ENCODE assay signal across 13 cellular contexts in genomic region chr2:27638023-27638637, GRCh38. TPM values are rescaled to one million over a fixed set of nuclear protein-coding genes. Genes with fewer than 3 reads are reported as not detected.
A peak's percentile ranks its signal among the peaks of the same experiment; 100 is the strongest.
DNase-seq lines count a peak whose midpoint lies in the region; ATAC-seq, FAIRE-seq and TF ChIP-seq lines count a peak whose summit lies in the region.
"Had no signal": no experiment of that assay in that cellular context is flagged by ENCODE, and none has a peak within 500 bp of the region (broad histone marks: within the 10 kb centered on the region; RNA-seq: fewer than 3 reads in every experiment).

No MANE protein-coding gene starts in this region.

- POLR2A ChIA-PET in activated CD4-positive, alpha-beta T cell treated with anti-CD3 and anti-CD28 coated beads, Interleukin-2, amount 10 ng/mL, durations not matched to agents 7 days and 5 days (lab: Charles Lee): interaction anchor here (0.6 kb wide), 1 partner anchor 9 kb away, joined by 3 read pairs; the partner anchor contains the start of genes CCDC121 and GPN1

- H3K9me3 Mint-ChIP-seq in activated CD4-positive, alpha-beta T cell treated with anti-CD3 and anti-CD28 coated beads, Interleukin-2, amount 10 ng/mL, durations not matched to agents 7 days and 5 days: no peaks in the 10 kb centered on the region
- no peaks in the 10 kb centered on the region for H3K9me3 Mint-ChIP-seq in effector memory CD8-positive, alpha-beta T cell

- peaks cover 27% of the 10 kb centered on the region for H3K4me1 Mint-ChIP-seq in activated CD4-positive, alpha-beta T cell treated with anti-CD3 and anti-CD28 coated beads, Interleukin-2, amount 10 ng/mL, durations not matched to agents 7 days and 5 days
- peaks cover 14% of the 10 kb centered on the region in 2 donors for H3K4me1 Mint-ChIP-seq in effector memory CD8-positive, alpha-beta T cell (ENCODE audit: low read depth in 2 of 2)

- H3K4me3 Mint-ChIP-seq in activated CD4-positive, alpha-beta T cell treated with anti-CD3 and anti-CD28 coated beads, Interleukin-2, amount 10 ng/mL, durations not matched to agents 7 days and 5 days: no peak overlapping the region
- H3K4me3 Mint-ChIP-seq in effector memory CD8-positive, alpha-beta T cell: peak overlapping the region; percentile 8 to 53

- FAIRE-seq in small intestine (lab: Jason Lieb, UNC) (no peak), GM12892 (lab: Jason Lieb, UNC) (no peak)
- FAIRE-seq: A549, endometrium had no signal

- peaks cover 58% of the 10 kb centered on the region for H3K36me3 Mint-ChIP-seq in activated CD4-positive, alpha-beta T cell treated with anti-CD3 and anti-CD28 coated beads, Interleukin-2, amount 10 ng/mL, durations not matched to agents 7 days and 5 days (ENCODE audit: low read depth)
- peaks cover 68% of the 10 kb centered on the region for H3K36me3 Mint-ChIP-seq in effector memory CD8-positive, alpha-beta T cell (ENCODE audit: insufficient read depth)

- H3K27me3 ChIP-seq in small intestine (ENCODE audit: control insufficient read depth in 2 of 2, insufficient read depth in 2 of 2, low read length in 2 of 2): no peaks in the 10 kb centered on the region

- H3K36me3 ChIP-seq in small intestine (ENCODE audit: control insufficient read depth in 2 of 2, insufficient read depth in 2 of 2, low read length in 2 of 2): peaks cover 27 to 33% of the 10 kb centered on the region in 2 donors

- TF ChIP-seq POLR2A in GM12892 (IDR thresholded peaks at IDR 0.05; ENCODE audit: low read depth, low read length): no peak

- H3K9me3 ChIP-seq in small intestine (ENCODE audit: control insufficient read depth, low read depth): no peaks in the 10 kb centered on the region
- H3K9me3 ChIP-seq: A549 had no signal

- WGBS in small intestine, 3 donors: 79 to 89% (median 84%) methylated on average over 3 of the region's 3 CpGs

- H3K27me3 Mint-ChIP-seq in activated CD4-positive, alpha-beta T cell treated with anti-CD3 and anti-CD28 coated beads, Interleukin-2, amount 10 ng/mL, durations not matched to agents 7 days and 5 days: no peaks in the 10 kb centered on the region
- no peaks in the 10 kb centered on the region for H3K27me3 Mint-ChIP-seq in effector memory CD8-positive, alpha-beta T cell

- H3K4me1 ChIP-seq in small intestine (ENCODE audit: control insufficient read depth in 2 of 2, insufficient read depth in 1 of 2, low read depth in 1 of 2, low read length in 1 of 2): no peaks in the 10 kb centered on the region
- H3K4me1 ChIP-seq: A549 had no signal

- no peak overlapping the region for H3K4me3 ChIP-seq in small intestine (ENCODE audit: low read depth in 1 of 2, low read length in 2 of 2)
- H3K4me3 ChIP-seq: A549, skin epidermis had no signal

- DNase-seq in activated CD4-positive, alpha-beta T cell treated with anti-CD3 and anti-CD28 coated beads, Interleukin-2, amount 10 ng/mL, durations not matched to agents 7 days and 5 days: no peak
- DNase-seq in activated CD4-positive, alpha-beta T cell treated with anti-CD3 and anti-CD28 coated beads, Interleukin-2, amount 50 U/mL, for 1 hour: no peak
- no peak for DNase-seq in effector memory CD8-positive, alpha-beta T cell
- peak; percentile 2 for DNase-seq in small intestine
- no peak for DNase-seq in GM12892 (ENCODE audit: insufficient read length)
- DNase-seq: KBM-7 had no signal

- H3K27ac Mint-ChIP-seq in activated CD4-positive, alpha-beta T cell treated with anti-CD3 and anti-CD28 coated beads, Interleukin-2, amount 10 ng/mL, durations not matched to agents 7 days and 5 days: peak overlapping the region; percentile 75
- peak overlapping the region; percentile 77 to 84 for H3K27ac Mint-ChIP-seq in effector memory CD8-positive, alpha-beta T cell

- no peak overlapping the region for H3K27ac ChIP-seq in small intestine (ENCODE audit: low read depth in 1 of 2, low read length in 1 of 2)
- H3K27ac ChIP-seq: A549, skin epidermis had no signal

- CTCF ChIA-PET in activated CD4-positive, alpha-beta T cell treated with anti-CD3 and anti-CD28 coated beads, Interleukin-2, amount 10 ng/mL, durations not matched to agents 7 days and 5 days (lab: Charles Lee): interaction anchor here (0.9 to 2.4 kb wide), 2 partner anchors 10 kb away, joined by 4 to 6 read pairs; partner anchors contain the start of genes CCDC121 and GPN1

- peak; percentile 31; the same call in 2 of the 3 replicates for ATAC-seq in SK-N-SH treated with all-trans-retinoic acid at 6 μM for 48 hours
- ATAC-seq in effector memory CD8-positive, alpha-beta T cell (replicated peaks): peak; percentile 89
- no peak for ATAC-seq in GM21786 (IDR thresholded peaks at IDR 0.05; ENCODE audit: unreplicated experiment)
- ATAC-seq in HG03378 (IDR thresholded peaks at IDR 0.05; ENCODE audit: unreplicated experiment): no peak
- ATAC-seq: A549, Panc1 had no signal

TF ChIP-seq in SK-N-SH treated with all-trans-retinoic acid at 6 μM for 48 hours, 23 proteins besides CTCF, POLR2A, EP300 and RAD21:
- TF ChIP-seq PPARA (CRISPR knock-in tag; IDR thresholded peaks at IDR 0.05; ENCODE audit: borderline replicate concordance) (no peak), BACH2 (CRISPR knock-in tag; IDR thresholded peaks at IDR 0.05; ENCODE audit: borderline replicate concordance) (no peak), TOX (CRISPR knock-in tag; IDR thresholded peaks at IDR 0.05; ENCODE audit: borderline replicate concordance) (no peak), OSR1 (CRISPR knock-in tag; IDR thresholded peaks at IDR 0.05) (no peak)
TF ChIP-seq in SK-N-SH treated with all-trans-retinoic acid at 6 μM for 48 hours: peak in this region for 0.

RNA-seq across cellular contexts. Expression of gene GPN1, which starts 9.3 kb away (rescaled TPM):
- 10 to 100 TPM; 36.3 to 44.1 TPM for total RNA-seq in activated CD4-positive, alpha-beta T cell treated with anti-CD3 and anti-CD28 coated beads, Interleukin-2, amount 10 ng/mL, durations not matched to agents 7 days and 5 days
- polyA plus RNA-seq in small intestine: 10 to 100 TPM; 21.9 to 36.5 (median 30.6) TPM
- 51.6 TPM for polyA plus RNA-seq in GM12892 (2012; ENCODE audit: missing spikeins)

RNA-seq across cellular contexts. Expression of gene CCDC121, which starts 9.3 kb away (rescaled TPM):
- 1 to 10 TPM in 1 of 2 experiments, under 1 TPM in 1; 1.00 to 1.2 TPM for total RNA-seq in activated CD4-positive, alpha-beta T cell treated with anti-CD3 and anti-CD28 coated beads, Interleukin-2, amount 10 ng/mL, durations not matched to agents 7 days and 5 days
- 1 to 10 TPM in 2 of 3 donors, under 1 TPM in 1; 0.54 to 2.0 (median 1.1) TPM for polyA plus RNA-seq in small intestine
- polyA plus RNA-seq in GM12892 (2012; ENCODE audit: missing spikeins): 1.8 TPM

RNA-seq across cellular contexts. Expression of gene SUPT7L, which starts 25.3 kb away (rescaled TPM):
- 10 to 100 TPM; 34.5 to 36.2 TPM for total RNA-seq in activated CD4-positive, alpha-beta T cell treated with anti-CD3 and anti-CD28 coated beads, Interleukin-2, amount 10 ng/mL, durations not matched to agents 7 days and 5 days
- polyA plus RNA-seq in small intestine: 10 to 100 TPM; 16.8 to 25.5 (median 20.7) TPM
- 17.5 TPM for polyA plus RNA-seq in GM12892 (2012; ENCODE audit: missing spikeins)

RNA-seq across cellular contexts. Expression of gene SLC4A1AP, which starts 25.6 kb away (rescaled TPM):
- total RNA-seq in activated CD4-positive, alpha-beta T cell treated with anti-CD3 and anti-CD28 coated beads, Interleukin-2, amount 10 ng/mL, durations not matched to agents 7 days and 5 days: 10 to 100 TPM; 22.7 to 23.5 TPM
- polyA plus RNA-seq in small intestine: 10 to 100 TPM; 11.6 to 14.6 (median 12.7) TPM
- 20.0 TPM for polyA plus RNA-seq in GM12892 (2012; ENCODE audit: missing spikeins)

RNA-seq across cellular contexts. Expression of gene ZNF512, which starts 55.3 kb away (rescaled TPM):
- 10 to 100 TPM; 42.3 to 51.5 TPM for total RNA-seq in activated CD4-positive, alpha-beta T cell treated with anti-CD3 and anti-CD28 coated beads, Interleukin-2, amount 10 ng/mL, durations not matched to agents 7 days and 5 days
- 10 to 100 TPM in 1 of 3 donors, 1 to 10 TPM in 2; 3.4 to 10.0 (median 4.3) TPM for polyA plus RNA-seq in small intestine
- 37.5 TPM for polyA plus RNA-seq in GM12892 (2012; ENCODE audit: missing spikeins)

Comparison
In these comparisons a context has a peak if more than half of its experiments do, and no peak if none do; other contexts are left out.
1. ATAC-seq: peak in SK-N-SH treated with all-trans-retinoic acid at 6 μM for 48 hours (single experiment) and effector memory CD8-positive, alpha-beta T cell (single experiment); none in GM21786 (single experiment) and HG03378 (single experiment).